17 cellular contexts compared by ENCODE assay signal in the genomic region with DNA sequence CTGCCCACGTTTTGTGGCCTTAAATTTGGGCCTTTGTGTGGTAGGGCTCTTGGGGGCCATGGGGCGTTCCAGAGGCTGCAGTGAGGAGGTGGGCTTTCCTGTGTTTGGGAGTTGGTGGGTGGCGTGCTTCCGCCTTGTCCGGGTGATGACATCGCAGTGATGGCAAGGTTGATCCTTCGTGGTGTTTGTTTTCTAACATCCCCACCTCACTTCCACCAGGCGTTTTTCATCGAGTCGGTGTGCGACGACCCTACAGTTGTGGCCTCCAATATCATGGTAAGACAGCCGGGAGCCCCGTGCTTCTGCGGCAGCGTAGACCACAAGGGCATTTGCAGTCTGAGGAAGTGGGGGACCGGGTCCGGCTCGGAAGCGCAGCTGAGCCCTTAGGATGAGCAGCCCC. TPM values are rescaled to one million over a fixed set of nuclear protein-coding genes. Genes with fewer than 3 reads are reported as not detected.
DNase-seq lines count a peak whose midpoint lies in the region; ATAC-seq and TF ChIP-seq lines count a peak whose summit lies in the region.
"Had no signal": no experiment of that assay in that cellular context is flagged by ENCODE, and none has a peak within 500 bp of the region (broad histone marks: within the 10 kb centered on the region; RNA-seq: fewer than 3 reads in every experiment).

No MANE protein-coding gene starts in this region.

- peaks cover 79 to 96% (median 86%) of the 10 kb centered on the region in 10 experiments for H3K4me1 ChIP-seq in BLaER1 treated with 17β-estradiol and CSF1 and Interleukin-3, amounts not matched to agents 10 nM and 100 nM
- peaks cover 7% of the 10 kb centered on the region for H3K4me1 ChIP-seq in left ventricle myocardium inferior

- no peaks in the 10 kb centered on the region for H3K9me3 ChIP-seq in BLaER1 treated with 17β-estradiol and CSF1 and Interleukin-3, amounts not matched to agents 10 nM and 100 nM (replicated peaks in 1 of 11)
- H3K9me3 ChIP-seq in T-helper 17 cell (ENCODE audit: control insufficient read depth, low read length, poor library complexity, severe bottlenecking), result no peaks in the 10 kb centered on the region
- H3K9me3 ChIP-seq in left ventricle myocardium inferior (replicated peaks), result no peaks in the 10 kb centered on the region

- peaks cover 4% of the 10 kb centered on the region for H3K4me1 Mint-ChIP-seq in T-helper 2 cell treated with Interferon-gamma antibody and Interleukin-4, amounts not matched to agents 5 μg/mL and 100 μg/mL, for 36 hours (ENCODE audit: low read depth)
- H3K4me1 Mint-ChIP-seq in T-helper 17 cell, result peaks cover 24% of the 10 kb centered on the region
- H3K4me1 Mint-ChIP-seq in progenitor cell of endocrine pancreas (ENCODE audit: low read depth), result peaks cover 1% of the 10 kb centered on the region

- H3K9me3 Mint-ChIP-seq in T-helper 2 cell treated with Interferon-gamma antibody and Interleukin-4, amounts not matched to agents 5 μg/mL and 100 μg/mL, for 36 hours, result no peaks in the 10 kb centered on the region
- no peaks in the 10 kb centered on the region for H3K9me3 Mint-ChIP-seq in progenitor cell of endocrine pancreas (ENCODE audit: low read depth)
- H3K9me3 Mint-ChIP-seq: IgD-negative memory B cell had no signal

- ATAC-seq in T-helper 17 cell, result no peak

- H3K4me3 ChIP-seq in BLaER1 treated with 17β-estradiol and CSF1 and Interleukin-3, amounts not matched to agents 10 nM and 100 nM, result no peak overlapping the region
- no peak overlapping the region for H3K4me3 ChIP-seq in left ventricle myocardium inferior

- H3K9ac ChIP-seq in BLaER1 treated with 17β-estradiol and CSF1 and Interleukin-3, amounts not matched to agents 10 nM and 100 nM, result peak overlapping the region in 3 of 11 experiments; percentile 38 to 41 (median 38); a peak in 3 of 22 replicates

- peak overlapping the region; percentile 31 for H3K27ac Mint-ChIP-seq in T-helper 2 cell treated with Interferon-gamma antibody and Interleukin-4, amounts not matched to agents 5 μg/mL and 100 μg/mL, for 36 hours
- H3K27ac Mint-ChIP-seq in T-helper 17 cell (peak overlapping the region; percentile 41), progenitor cell of endocrine pancreas (peak overlapping the region; percentile 81)
- H3K27ac Mint-ChIP-seq: IgD-negative memory B cell had no signal

- H3K4me2 ChIP-seq in BLaER1 treated with 17β-estradiol and CSF1 and Interleukin-3, amounts not matched to agents 10 nM and 100 nM, result peak overlapping the region; percentile 11 to 94 (median 77); a peak in 16 of 22 replicates

- H3K36me3 Mint-ChIP-seq in T-helper 2 cell treated with Interferon-gamma antibody and Interleukin-4, amounts not matched to agents 5 μg/mL and 100 μg/mL, for 36 hours (ENCODE audit: low read depth), result peaks cover 65% of the 10 kb centered on the region
- H3K36me3 Mint-ChIP-seq in T-helper 17 cell (ENCODE audit: low read depth) (peaks cover 13% of the 10 kb centered on the region), progenitor cell of endocrine pancreas (ENCODE audit: insufficient read depth) (peaks cover 29% of the 10 kb centered on the region)

- H3K27ac ChIP-seq in BLaER1 treated with 17β-estradiol and CSF1 and Interleukin-3, amounts not matched to agents 10 nM and 100 nM, result 0 out of 22 replicates have a peak overlapping the region, but pooled peaks of 1 of the 11 experiments have one; percentile 36
- no peak overlapping the region for H3K27ac ChIP-seq in left ventricle myocardium inferior (replicated peaks)

- H3K36me3 ChIP-seq in BLaER1 treated with 17β-estradiol and CSF1 and Interleukin-3, amounts not matched to agents 10 nM and 100 nM, result peaks cover 63 to 100% (median 94%) of the 10 kb centered on the region in 11 experiments
- H3K36me3 ChIP-seq in left ventricle myocardium inferior, result peaks cover 85% of the 10 kb centered on the region

- H3K27me3 ChIP-seq in BLaER1 treated with 17β-estradiol and CSF1 and Interleukin-3, amounts not matched to agents 10 nM and 100 nM, result no peaks in the 10 kb centered on the region
- H3K27me3 ChIP-seq in left ventricle myocardium inferior (ENCODE audit: low read depth), result no peaks in the 10 kb centered on the region

- peaks cover 85 to 100% (median 100%) of the 10 kb centered on the region in 11 experiments for H4K20me1 ChIP-seq in BLaER1 treated with 17β-estradiol and CSF1 and Interleukin-3, amounts not matched to agents 10 nM and 100 nM

- TF ChIP-seq CTCF in progenitor cell of endocrine pancreas (IDR thresholded peaks at IDR 0.05; ENCODE audit: unreplicated experiment), result no peak
- no peak for TF ChIP-seq CTCF in left ventricle myocardium inferior (IDR thresholded peaks at IDR 0.05; ENCODE audit: borderline replicate concordance)

- no peak for DNase-seq in T-helper 2 cell treated with Interferon-gamma antibody and Interleukin-4, amounts not matched to agents 5 μg/mL and 100 μg/mL, for 36 hours (ENCODE audit: low spot score)
- no peak for DNase-seq in T-helper 2 cell
- no peak for DNase-seq in T-helper 17 cell
- no peak for DNase-seq in progenitor cell of endocrine pancreas (ENCODE audit: low spot score, unreplicated experiment)
- no peak for DNase-seq in mucosa of gallbladder (ENCODE audit: low spot score)
- no peak for DNase-seq in left ventricle myocardium inferior
- no peak for DNase-seq in activated effector memory CD4-positive, alpha-beta T cell treated with Interleukin-2 at 50 U/mL for 16 hours
- DNase-seq: 8988T, DMS79, HCEC 1CT, NCI-H1417, NCI-H1930, NCI-H2171 treated with DMSO at 0.1 percent for 48 hours, NCI-H510A, NCI-H82 had no signal

- intact Hi-C loops in left ventricle myocardium inferior (cut with micrococcal nuclease), result loop anchor here (10.0 kb wide), 1 partner anchor 188 kb away; no protein-coding TSS in a partner anchor

- H3K4me3 Mint-ChIP-seq in T-helper 2 cell treated with Interferon-gamma antibody and Interleukin-4, amounts not matched to agents 5 μg/mL and 100 μg/mL, for 36 hours, result no peak overlapping the region
- H3K4me3 Mint-ChIP-seq in T-helper 17 cell (no peak overlapping the region), progenitor cell of endocrine pancreas (ENCODE audit: low read depth) (no peak overlapping the region)
- H3K4me3 Mint-ChIP-seq: IgD-negative memory B cell had no signal

- no peaks in the 10 kb centered on the region for H3K27me3 Mint-ChIP-seq in T-helper 2 cell treated with Interferon-gamma antibody and Interleukin-4, amounts not matched to agents 5 μg/mL and 100 μg/mL, for 36 hours (ENCODE audit: low read depth)
- H3K27me3 Mint-ChIP-seq in T-helper 17 cell, result no peaks in the 10 kb centered on the region
- no peaks in the 10 kb centered on the region for H3K27me3 Mint-ChIP-seq in progenitor cell of endocrine pancreas
- H3K27me3 Mint-ChIP-seq: IgD-negative memory B cell had no signal

RNA-seq across cellular contexts. Expression of a gene that starts 14.2 kb away (rescaled TPM):
- total RNA-seq in T-helper 17 cell (100 to 1,000 TPM in 1 of 2 donors, 10 to 100 TPM in 1; 93.3 to 146 TPM), progenitor cell of endocrine pancreas (63.9 and 64.5 TPM in 2 replicates), mucosa of gallbladder (100 TPM), left ventricle myocardium inferior (14.1 TPM)

Comparison
In these comparisons a context has a peak if more than half of its experiments do, and no peak if none do; other contexts are left out.
1. H3K27ac Mint-ChIP-seq: peak in every context shown above with its lines; median percentile 81 in progenitor cell of endocrine pancreas; 41 in T-helper 17 cell; 31 in T-helper 2 cell treated with Interferon-gamma antibody and Interleukin-4, amounts not matched to agents 5 μg/mL and 100 μg/mL, for 36 hours.